In genomic region chr14:95045836-95046430, GRCh38 we compare ENCODE assay signal across 16 cellular contexts.
"Had no signal": no experiment of that assay in that cellular context is flagged by ENCODE, and none has a peak within 500 bp of the region (broad histone marks: within the 10 kb centered on the region; RNA-seq: fewer than 3 reads in every experiment).

No MANE protein-coding gene starts in this region.

- H3K9me3 Mint-ChIP-seq: activated naive CD4-positive, alpha-beta T cell treated with anti-CD3 and anti-CD28 coated beads, Interleukin-2, amount 50 U/mL, for 72 hours; activated T-helper 17 cell treated with anti-CD3 and anti-CD28 coated beads, Interleukin-2, amount 50 U/mL, for 72 hours; central memory CD8-positive, alpha-beta T cell; naive thymus-derived CD4-positive, alpha-beta T cell had no signal

- DNase-seq: activated CD4-positive, alpha-beta T cell treated with anti-CD3 and anti-CD28 coated beads for 48 hours; activated T-cell treated with anti-CD3 and anti-CD28 coated beads for 4 hours; amniotic stem cell; dermis blood vessel endothelial cell; hypothalamus; lower lobe of right lung; naive thymus-derived CD4-positive, alpha-beta T cell; occipital lobe; stimulated activated CD4-positive, alpha-beta T cell treated with anti-CD3 and anti-CD28 coated beads, Interleukin-1b, Interleukin-23, amount 100 ng/mL, for 48 hours; T-helper 9 cell; trophoblast cell had no signal

- H3K4me3 ChIP-seq: body of pancreas, lower lobe of right lung had no signal

- H3K36me3 Mint-ChIP-seq: activated naive CD4-positive, alpha-beta T cell treated with anti-CD3 and anti-CD28 coated beads, Interleukin-2, amount 50 U/mL, for 72 hours; naive thymus-derived CD4-positive, alpha-beta T cell; stimulated activated memory B cell treated with anti-CD40 and anti-IgM and Interleukin-4, amounts not matched to agents 10 μg/mL and 1 μg/mL and 100 μg/mL, for 72 hours had no signal

- H3K4me1 ChIP-seq: body of pancreas, lower lobe of right lung had no signal

- H3K4me1 Mint-ChIP-seq: activated T-helper 17 cell treated with anti-CD3 and anti-CD28 coated beads, Interleukin-2, amount 50 U/mL, for 72 hours; central memory CD8-positive, alpha-beta T cell; naive thymus-derived CD4-positive, alpha-beta T cell; stimulated activated memory B cell treated with anti-CD40 and anti-IgM and Interleukin-4, amounts not matched to agents 10 μg/mL and 1 μg/mL and 100 μg/mL, for 72 hours had no signal

- H3K4me3 Mint-ChIP-seq: activated T-helper 17 cell treated with anti-CD3 and anti-CD28 coated beads, Interleukin-2, amount 50 U/mL, for 72 hours; central memory CD8-positive, alpha-beta T cell; stimulated activated memory B cell treated with anti-CD40 and anti-IgM and Interleukin-4, amounts not matched to agents 10 μg/mL and 1 μg/mL and 100 μg/mL, for 72 hours had no signal

- ATAC-seq: activated naive CD4-positive, alpha-beta T cell treated with anti-CD3 and anti-CD28 coated beads, Interleukin-2, amount 50 U/mL, for 72 hours; activated T-helper 17 cell treated with anti-CD3 and anti-CD28 coated beads, Interleukin-2, amount 50 U/mL, for 72 hours; body of pancreas; lower lobe of right lung; naive thymus-derived CD4-positive, alpha-beta T cell; stimulated activated memory B cell treated with anti-CD40 and anti-IgM and Interleukin-4, amounts not matched to agents 10 μg/mL and 1 μg/mL and 100 μg/mL, for 72 hours had no signal

- H3K36me3 ChIP-seq: lower lobe of right lung had no signal

- H3K27ac ChIP-seq: body of pancreas, lower lobe of right lung had no signal

- H3K9me3 ChIP-seq: body of pancreas, lower lobe of right lung had no signal

- H3K27ac Mint-ChIP-seq: activated naive CD4-positive, alpha-beta T cell treated with anti-CD3 and anti-CD28 coated beads, Interleukin-2, amount 50 U/mL, for 72 hours; activated T-helper 17 cell treated with anti-CD3 and anti-CD28 coated beads, Interleukin-2, amount 50 U/mL, for 72 hours; naive thymus-derived CD4-positive, alpha-beta T cell; stimulated activated memory B cell treated with anti-CD40 and anti-IgM and Interleukin-4, amounts not matched to agents 10 μg/mL and 1 μg/mL and 100 μg/mL, for 72 hours had no signal

- H3K27me3 ChIP-seq: body of pancreas had no signal
